In genomic region chr3:88150371-88150770, GRCh38 we compare ENCODE assay signal across 8 cellular contexts. TPM values are rescaled to one million over a fixed set of nuclear protein-coding genes. Genes with fewer than 3 reads are reported as not detected.
DNase-seq lines count a peak whose midpoint lies in the region; FAIRE-seq and TF ChIP-seq lines count a peak whose summit lies in the region.

No MANE protein-coding gene starts in this region.

- H3K4me2 ChIP-seq in astrocyte (ENCODE audit: low read length), result peak overlapping the region; percentile 96

- DNase-seq in DMS79 treated with DMSO at 0.1 percent for 48 hours (lab: John Stamatoyannopoulos, UW) (peak; percentile 9), DMS79 (lab: John Stamatoyannopoulos, UW) (no peak), HAP-1 (ENCODE audit: low spot score in 2 of 2) (no peak), NCI-H1105 treated with DMSO at 0.1 percent for 48 hours (lab: John Stamatoyannopoulos, UW) (peak; percentile 43), astrocyte (ENCODE audit: low read depth) (peak; percentile 4), stromal cell of bone marrow (ENCODE audit: low read depth) (peak; percentile 6)
- no peak for DNase-seq in effector CD4-positive, alpha-beta T cell

- peaks cover 11% of the 10 kb centered on the region for H3K36me3 ChIP-seq in HAP-1 (replicated peaks)
- peaks cover 11% of the 10 kb centered on the region for H3K36me3 ChIP-seq in astrocyte (ENCODE audit: insufficient read depth, low read length)

- H3K4me1 ChIP-seq in HAP-1, result peaks cover 4% of the 10 kb centered on the region
- H3K4me1 ChIP-seq in astrocyte (ENCODE audit: insufficient read depth, low read length), result peaks cover 13% of the 10 kb centered on the region

- FAIRE-seq in astrocyte (lab: Jason Lieb, UNC), result no peak

- peak overlapping the region; percentile 99 for H2AFZ ChIP-seq in astrocyte (ENCODE audit: low read depth, low read length)

- H3K27me3 ChIP-seq in HAP-1 (ENCODE audit: low read depth), result no peaks in the 10 kb centered on the region
- H3K27me3 ChIP-seq in astrocyte (ENCODE audit: insufficient read depth, low read length), result no peaks in the 10 kb centered on the region
- H3K27me3 ChIP-seq in layer of hippocampus (ENCODE audit: control insufficient read depth, insufficient read depth, low read length), result no peaks in the 10 kb centered on the region

- H3K4me3 ChIP-seq in HAP-1 (peak overlapping the region; percentile 79), astrocyte (ENCODE audit: insufficient read depth, low read depth, low read length) (peak overlapping the region; percentile 99)

- H3K27ac Mint-ChIP-seq in astrocyte (ENCODE audit: unreplicated experiment), result peak overlapping the region; percentile 71

- no peaks in the 10 kb centered on the region for H3K27me3 Mint-ChIP-seq in astrocyte (ENCODE audit: low read depth, unreplicated experiment)

- H3K27ac ChIP-seq in astrocyte (ENCODE audit: low read depth, low read length), result peak overlapping the region; percentile 92
- peak overlapping the region; percentile 96 for H3K27ac ChIP-seq in layer of hippocampus (ENCODE audit: low read depth, low read length)

- in situ Hi-C loops in HAP-1 (cut with MboI; ENCODE audit: low sequenced_read_pairs), result no loop called here

- H3K79me2 ChIP-seq in astrocyte (ENCODE audit: insufficient read depth, low read length), result peaks cover 71% of the 10 kb centered on the region

- H4K20me1 ChIP-seq in astrocyte (ENCODE audit: insufficient read depth, low read length), result peaks cover 8% of the 10 kb centered on the region

- peak overlapping the region; percentile 92 for H3K4me3 Mint-ChIP-seq in astrocyte (ENCODE audit: unreplicated experiment)

- no peaks in the 10 kb centered on the region for H3K36me3 Mint-ChIP-seq in astrocyte (ENCODE audit: low read depth, unreplicated experiment)

- peaks cover 7% of the 10 kb centered on the region for H3K4me1 Mint-ChIP-seq in astrocyte (ENCODE audit: low read depth, unreplicated experiment)

- no peak for TF ChIP-seq CTCF in astrocyte (IDR thresholded peaks at IDR 0.05; ENCODE audit: insufficient read depth, low read depth, low read length)

- H3K9me3 Mint-ChIP-seq in astrocyte (ENCODE audit: unreplicated experiment), result no peaks in the 10 kb centered on the region

- no peaks in the 10 kb centered on the region for H3K9me3 ChIP-seq in HAP-1
- H3K9me3 ChIP-seq in astrocyte (ENCODE audit: insufficient read depth, low read depth, low read length), result no peaks in the 10 kb centered on the region

- H3K9ac ChIP-seq in astrocyte (ENCODE audit: low read length), result peak overlapping the region; percentile 99

RNA-seq across cellular contexts. Expression of gene C3orf38, which starts 0.6 kb away (rescaled TPM):
- 35.0 and 37.9 TPM in 2 replicates for total RNA-seq in astrocyte

Comparison
In these comparisons a context has a peak if more than half of its experiments do, and no peak if none do; other contexts are left out.
1. DNase-seq: peak in DMS79 treated with DMSO at 0.1 percent for 48 hours (single experiment), NCI-H1105 treated with DMSO at 0.1 percent for 48 hours (single experiment), astrocyte (single experiment) and stromal cell of bone marrow (single experiment); none in DMS79 (single experiment), HAP-1 (0 of 2) and effector CD4-positive, alpha-beta T cell (single experiment).